7 cellular contexts compared by ENCODE assay signal in the genomic region with DNA sequence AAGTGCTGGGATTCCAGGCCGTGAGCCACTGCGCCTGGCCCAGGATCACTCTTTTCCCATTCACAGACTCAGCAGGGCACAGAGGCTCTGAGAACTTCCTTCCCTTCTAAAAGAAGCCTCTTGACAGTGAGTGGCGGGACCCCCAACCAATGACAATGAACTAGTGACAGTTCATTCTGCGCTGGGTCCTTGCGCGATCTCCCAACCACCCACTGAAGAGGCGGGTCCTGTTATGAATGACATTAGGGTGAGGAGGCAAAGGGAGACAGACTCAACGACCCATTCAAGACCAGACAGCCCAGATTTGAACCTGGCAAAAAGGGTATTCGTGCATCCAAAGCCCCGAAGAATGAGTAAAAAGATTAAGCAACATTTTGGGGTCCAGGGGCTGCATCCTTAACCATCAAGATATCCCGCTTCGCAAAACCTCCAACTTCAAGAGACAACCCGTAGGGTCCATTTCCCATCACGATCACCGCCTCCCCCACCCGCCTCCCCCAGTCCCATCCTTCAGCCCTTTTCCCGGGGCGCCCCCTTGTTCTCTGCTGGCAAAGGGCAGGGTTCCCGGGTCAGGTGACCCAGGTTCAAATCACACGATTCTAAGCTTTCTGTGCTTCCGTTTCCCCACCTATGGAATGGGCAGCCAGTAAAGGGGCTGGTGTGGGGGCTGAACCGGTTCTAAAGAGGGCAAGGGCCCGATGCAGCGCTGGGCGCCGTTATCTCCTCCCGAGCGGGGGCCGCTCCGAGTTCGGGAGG. TPM values are rescaled to one million over a fixed set of nuclear protein-coding genes. Genes with fewer than 3 reads are reported as not detected.
DNase-seq lines count a peak whose midpoint lies in the region; ATAC-seq, FAIRE-seq and TF ChIP-seq lines count a peak whose summit lies in the region.

No MANE protein-coding gene starts in this region.

- no peaks in the 10 kb centered on the region for H3K9me3 ChIP-seq in colonic mucosa

- no peak for TF ChIP-seq CTCF in colonic mucosa (IDR thresholded peaks at IDR 0.05)

- ATAC-seq in HG03045 (IDR thresholded peaks at IDR 0.05; ENCODE audit: unreplicated experiment), result peak; percentile 33
- peak; percentile 0 for ATAC-seq in left colon

- H3K36me3 ChIP-seq in colonic mucosa, result no peaks in the 10 kb centered on the region

- peak; percentile 80 for FAIRE-seq in GM18507 (lab: Jason Lieb, UNC)

- H3K27ac ChIP-seq in colonic mucosa, result peak overlapping the region; percentile 96

- no peaks in the 10 kb centered on the region for H3K27me3 ChIP-seq in colonic mucosa

- H3K4me3 ChIP-seq in colonic mucosa, result peak overlapping the region; percentile 93

- peak overlapping the region; percentile 91 for H3K9ac ChIP-seq in colonic mucosa (ENCODE audit: low read depth in 2 of 2, low read length in 2 of 2)

- intact Hi-C loops in colonic mucosa (cut with DNase I), result no loop called here
- intact Hi-C loops in left colon (cut with DNase I, micrococcal nuclease), result no loop called here

- DNase-seq in GM18507 (ENCODE audit: extremely low spot score, insufficient read length, low read depth) (peak; percentile 81), NCI-H345 (lab: John Stamatoyannopoulos, UW) (peak; percentile 89), colonic mucosa (peak; percentile 78), left colon (peak; percentile 58 to 79)
- DNase-seq in activated CD4-positive, alpha-beta T cell treated with anti-CD3 and anti-CD28 coated beads for 24 hours (ENCODE audit: low read depth in 2 of 2), result peak; percentile 76 to 80
- DNase-seq in stimulated activated CD4-positive, alpha-beta T cell treated with anti-CD3 and anti-CD28 coated beads, Interleukin-1b, Interleukin-23, amount 100 ng/mL, for 4 hours (ENCODE audit: low read depth in 2 of 2), result peak; percentile 54 to 67

- H3K4me1 ChIP-seq in colonic mucosa, result no peaks in the 10 kb centered on the region

RNA-seq across cellular contexts. Expression of gene SUGP2, which starts 0.7 kb away (rescaled TPM):
- total RNA-seq in colonic mucosa (10 to 100 TPM; 44.1 to 55.3 TPM), left colon (10 to 100 TPM; 51.7 to 61.7 TPM)

RNA-seq across cellular contexts. Expression of gene ARMC6, which starts 0.8 kb away (rescaled TPM):
- total RNA-seq in colonic mucosa, result 10 to 100 TPM; 15.0 to 29.4 TPM
- total RNA-seq in left colon, result 10 to 100 TPM; 17.8 to 20.8 TPM

RNA-seq across cellular contexts. Expression of gene SLC25A42, which starts 31.2 kb away (rescaled TPM):
- total RNA-seq in colonic mucosa, result 1 to 10 TPM; 3.7 to 7.9 TPM
- total RNA-seq in left colon, result 1 to 10 TPM; 8.2 to 8.5 TPM

Comparison
In these comparisons a context has a peak if more than half of its experiments do, and no peak if none do; other contexts are left out.
1. Peak in every context shown above with its lines: DNase-seq, ATAC-seq, H3K4me3 ChIP-seq and H3K27ac ChIP-seq.